ENCODE assay signal across 1 cellular context in the genomic region with DNA sequence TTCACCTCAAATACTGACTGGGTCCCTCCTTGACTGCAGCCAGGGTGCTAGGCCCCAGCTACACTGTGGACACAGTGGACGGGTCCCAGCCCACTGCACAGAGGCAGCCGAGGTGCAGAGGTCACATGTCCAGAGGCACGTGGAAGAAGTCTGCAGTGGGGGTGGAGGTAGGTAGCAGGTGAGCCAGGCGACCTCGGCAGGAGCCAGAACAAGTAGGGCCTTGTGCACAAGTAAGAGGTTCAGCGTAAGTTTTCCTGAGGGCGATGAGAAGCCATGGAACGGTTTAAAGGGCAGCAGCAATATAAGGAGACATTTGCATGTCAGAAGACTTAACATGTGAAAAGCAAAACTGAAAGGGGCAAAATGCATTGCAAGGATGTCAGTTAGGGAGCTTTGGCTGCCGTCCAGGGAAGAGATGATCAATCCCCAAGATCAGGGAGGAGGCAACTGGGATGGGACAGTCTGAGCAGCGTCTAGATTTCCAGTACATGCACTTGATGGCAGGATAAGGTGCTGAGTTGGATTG.
A peak's percentile ranks its signal among the peaks of the same experiment; 100 is the strongest.
TF ChIP-seq lines count a peak whose summit lies in the region.

No MANE protein-coding gene starts in this region.

TF ChIP-seq in HepG2, 621 proteins besides CTCF, POLR2A, EP300 and RAD21 (continued from another document and continues in another):
- no peak for TF ChIP-seq ZBTB42 (CRISPR knock-in tag; IDR thresholded peaks at IDR 0.05)
- TF ChIP-seq, protein P1, sequence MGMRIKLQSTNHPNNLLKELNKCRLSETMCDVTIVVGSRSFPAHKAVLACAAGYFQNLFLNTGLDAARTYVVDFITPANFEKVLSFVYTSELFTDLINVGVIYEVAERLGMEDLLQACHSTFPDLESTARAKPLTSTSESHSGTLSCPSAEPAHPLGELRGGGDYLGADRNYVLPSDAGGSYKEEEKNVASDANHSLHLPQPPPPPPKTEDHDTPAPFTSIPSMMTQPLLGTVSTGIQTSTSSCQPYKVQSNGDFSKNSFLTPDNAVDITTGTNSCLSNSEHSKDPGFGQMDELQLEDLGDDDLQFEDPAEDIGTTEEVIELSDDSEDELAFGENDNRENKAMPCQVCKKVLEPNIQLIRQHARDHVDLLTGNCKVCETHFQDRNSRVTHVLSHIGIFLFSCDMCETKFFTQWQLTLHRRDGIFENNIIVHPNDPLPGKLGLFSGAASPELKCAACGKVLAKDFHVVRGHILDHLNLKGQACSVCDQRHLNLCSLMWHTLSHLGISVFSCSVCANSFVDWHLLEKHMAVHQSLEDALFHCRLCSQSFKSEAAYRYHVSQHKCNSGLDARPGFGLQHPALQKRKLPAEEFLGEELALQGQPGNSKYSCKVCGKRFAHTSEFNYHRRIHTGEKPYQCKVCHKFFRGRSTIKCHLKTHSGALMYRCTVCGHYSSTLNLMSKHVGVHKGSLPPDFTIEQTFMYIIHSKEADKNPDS (CRISPR knock-in tag; IDR thresholded peaks at IDR 0.05): no peak
- peak; percentile 49 for TF ChIP-seq TEAD3 (CRISPR knock-in tag; optimal IDR thresholded peaks at IDR 0.05; ENCODE audit: borderline replicate concordance)
- no peak for TF ChIP-seq ZNF672 (CRISPR knock-in tag; IDR thresholded peaks at IDR 0.05)
- no peak for TF ChIP-seq PHB2 (IDR thresholded peaks at IDR 0.05; ENCODE audit: partially characterized antibody)
- TF ChIP-seq, protein P2, sequence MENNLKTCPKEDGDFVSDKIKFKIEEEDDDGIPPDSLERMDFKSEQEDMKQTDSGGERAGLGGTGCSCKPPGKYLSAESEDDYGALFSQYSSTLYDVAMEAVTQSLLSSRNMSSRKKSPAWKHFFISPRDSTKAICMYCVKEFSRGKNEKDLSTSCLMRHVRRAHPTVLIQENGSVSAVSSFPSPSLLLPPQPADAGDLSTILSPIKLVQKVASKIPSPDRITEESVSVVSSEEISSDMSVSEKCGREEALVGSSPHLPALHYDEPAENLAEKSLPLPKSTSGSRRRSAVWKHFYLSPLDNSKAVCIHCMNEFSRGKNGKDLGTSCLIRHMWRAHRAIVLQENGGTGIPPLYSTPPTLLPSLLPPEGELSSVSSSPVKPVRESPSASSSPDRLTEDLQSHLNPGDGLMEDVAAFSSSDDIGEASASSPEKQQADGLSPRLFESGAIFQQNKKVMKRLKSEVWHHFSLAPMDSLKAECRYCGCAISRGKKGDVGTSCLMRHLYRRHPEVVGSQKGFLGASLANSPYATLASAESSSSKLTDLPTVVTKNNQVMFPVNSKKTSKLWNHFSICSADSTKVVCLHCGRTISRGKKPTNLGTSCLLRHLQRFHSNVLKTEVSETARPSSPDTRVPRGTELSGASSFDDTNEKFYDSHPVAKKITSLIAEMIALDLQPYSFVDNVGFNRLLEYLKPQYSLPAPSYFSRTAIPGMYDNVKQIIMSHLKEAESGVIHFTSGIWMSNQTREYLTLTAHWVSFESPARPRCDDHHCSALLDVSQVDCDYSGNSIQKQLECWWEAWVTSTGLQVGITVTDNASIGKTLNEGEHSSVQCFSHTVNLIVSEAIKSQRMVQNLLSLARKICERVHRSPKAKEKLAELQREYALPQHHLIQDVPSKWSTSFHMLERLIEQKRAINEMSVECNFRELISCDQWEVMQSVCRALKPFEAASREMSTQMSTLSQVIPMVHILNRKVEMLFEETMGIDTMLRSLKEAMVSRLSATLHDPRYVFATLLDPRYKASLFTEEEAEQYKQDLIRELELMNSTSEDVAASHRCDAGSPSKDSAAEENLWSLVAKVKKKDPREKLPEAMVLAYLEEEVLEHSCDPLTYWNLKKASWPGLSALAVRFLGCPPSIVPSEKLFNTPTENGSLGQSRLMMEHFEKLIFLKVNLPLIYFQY (CRISPR knock-in tag; IDR thresholded peaks at IDR 0.05; ENCODE audit: borderline replicate concordance): no peak
- TF ChIP-seq, protein P3, sequence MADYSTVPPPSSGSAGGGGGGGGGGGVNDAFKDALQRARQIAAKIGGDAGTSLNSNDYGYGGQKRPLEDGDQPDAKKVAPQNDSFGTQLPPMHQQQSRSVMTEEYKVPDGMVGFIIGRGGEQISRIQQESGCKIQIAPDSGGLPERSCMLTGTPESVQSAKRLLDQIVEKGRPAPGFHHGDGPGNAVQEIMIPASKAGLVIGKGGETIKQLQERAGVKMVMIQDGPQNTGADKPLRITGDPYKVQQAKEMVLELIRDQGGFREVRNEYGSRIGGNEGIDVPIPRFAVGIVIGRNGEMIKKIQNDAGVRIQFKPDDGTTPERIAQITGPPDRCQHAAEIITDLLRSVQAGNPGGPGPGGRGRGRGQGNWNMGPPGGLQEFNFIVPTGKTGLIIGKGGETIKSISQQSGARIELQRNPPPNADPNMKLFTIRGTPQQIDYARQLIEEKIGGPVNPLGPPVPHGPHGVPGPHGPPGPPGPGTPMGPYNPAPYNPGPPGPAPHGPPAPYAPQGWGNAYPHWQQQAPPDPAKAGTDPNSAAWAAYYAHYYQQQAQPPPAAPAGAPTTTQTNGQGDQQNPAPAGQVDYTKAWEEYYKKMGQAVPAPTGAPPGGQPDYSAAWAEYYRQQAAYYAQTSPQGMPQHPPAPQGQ (CRISPR knock-in tag; IDR thresholded peaks at IDR 0.05; ENCODE audit: borderline replicate concordance): no peak
- TF ChIP-seq, protein P4, sequence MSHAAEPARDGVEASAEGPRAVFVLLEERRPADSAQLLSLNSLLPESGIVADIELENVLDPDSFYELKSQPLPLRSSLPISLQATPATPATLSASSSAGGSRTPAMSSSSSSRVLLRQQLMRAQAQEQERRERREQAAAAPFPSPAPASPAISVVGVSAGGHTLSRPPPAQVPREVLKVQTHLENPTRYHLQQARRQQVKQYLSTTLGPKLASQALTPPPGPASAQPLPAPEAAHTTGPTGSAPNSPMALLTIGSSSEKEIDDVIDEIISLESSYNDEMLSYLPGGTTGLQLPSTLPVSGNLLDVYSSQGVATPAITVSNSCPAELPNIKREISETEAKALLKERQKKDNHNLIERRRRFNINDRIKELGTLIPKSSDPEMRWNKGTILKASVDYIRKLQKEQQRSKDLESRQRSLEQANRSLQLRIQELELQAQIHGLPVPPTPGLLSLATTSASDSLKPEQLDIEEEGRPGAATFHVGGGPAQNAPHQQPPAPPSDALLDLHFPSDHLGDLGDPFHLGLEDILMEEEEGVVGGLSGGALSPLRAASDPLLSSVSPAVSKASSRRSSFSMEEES (CRISPR knock-in tag; IDR thresholded peaks at IDR 0.05): peak; percentile 81
- TF ChIP-seq ZNF577 (CRISPR knock-in tag; IDR thresholded peaks at IDR 0.05; ENCODE audit: borderline replicate concordance, low read depth): no peak
- TF ChIP-seq, protein P5, sequence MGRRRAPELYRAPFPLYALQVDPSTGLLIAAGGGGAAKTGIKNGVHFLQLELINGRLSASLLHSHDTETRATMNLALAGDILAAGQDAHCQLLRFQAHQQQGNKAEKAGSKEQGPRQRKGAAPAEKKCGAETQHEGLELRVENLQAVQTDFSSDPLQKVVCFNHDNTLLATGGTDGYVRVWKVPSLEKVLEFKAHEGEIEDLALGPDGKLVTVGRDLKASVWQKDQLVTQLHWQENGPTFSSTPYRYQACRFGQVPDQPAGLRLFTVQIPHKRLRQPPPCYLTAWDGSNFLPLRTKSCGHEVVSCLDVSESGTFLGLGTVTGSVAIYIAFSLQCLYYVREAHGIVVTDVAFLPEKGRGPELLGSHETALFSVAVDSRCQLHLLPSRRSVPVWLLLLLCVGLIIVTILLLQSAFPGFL (CRISPR knock-in tag; IDR thresholded peaks at IDR 0.05): no peak
- no peak for TF ChIP-seq ZNF530 (CRISPR knock-in tag; IDR thresholded peaks at IDR 0.05; ENCODE audit: low read depth)
- TF ChIP-seq ELF3 (CRISPR knock-in tag; IDR thresholded peaks at IDR 0.05): 0 out of 2 replicates have a peak, but pooled peaks have one; percentile 33
- no peak for TF ChIP-seq ONECUT2 (CRISPR knock-in tag; IDR thresholded peaks at IDR 0.05)
- 0 out of 2 replicates have a peak, but pooled peaks have one; percentile 23 for TF ChIP-seq SALL2 (CRISPR knock-in tag; IDR thresholded peaks at IDR 0.05)
- no peak for TF ChIP-seq MED13 (CRISPR knock-in tag; IDR thresholded peaks at IDR 0.05)
- TF ChIP-seq, protein P6, sequence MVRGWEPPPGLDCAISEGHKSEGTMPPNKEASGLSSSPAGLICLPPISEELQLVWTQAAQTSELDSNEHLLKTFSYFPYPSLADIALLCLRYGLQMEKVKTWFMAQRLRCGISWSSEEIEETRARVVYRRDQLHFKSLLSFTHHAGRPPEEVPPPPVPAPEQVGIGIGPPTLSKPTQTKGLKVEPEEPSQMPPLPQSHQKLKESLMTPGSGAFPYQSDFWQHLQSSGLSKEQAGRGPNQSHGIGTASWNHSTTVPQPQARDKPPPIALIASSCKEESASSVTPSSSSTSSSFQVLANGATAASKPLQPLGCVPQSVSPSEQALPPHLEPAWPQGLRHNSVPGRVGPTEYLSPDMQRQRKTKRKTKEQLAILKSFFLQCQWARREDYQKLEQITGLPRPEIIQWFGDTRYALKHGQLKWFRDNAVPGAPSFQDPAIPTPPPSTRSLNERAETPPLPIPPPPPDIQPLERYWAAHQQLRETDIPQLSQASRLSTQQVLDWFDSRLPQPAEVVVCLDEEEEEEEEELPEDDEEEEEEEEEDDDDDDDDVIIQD (CRISPR knock-in tag; IDR thresholded peaks at IDR 0.05; ENCODE audit: low read depth): no peak
- TF ChIP-seq ZFP36 (IDR thresholded peaks at IDR 0.05; ENCODE audit: borderline replicate concordance, low read depth, low read length, partially characterized antibody): no peak
- TF ChIP-seq, protein P7, sequence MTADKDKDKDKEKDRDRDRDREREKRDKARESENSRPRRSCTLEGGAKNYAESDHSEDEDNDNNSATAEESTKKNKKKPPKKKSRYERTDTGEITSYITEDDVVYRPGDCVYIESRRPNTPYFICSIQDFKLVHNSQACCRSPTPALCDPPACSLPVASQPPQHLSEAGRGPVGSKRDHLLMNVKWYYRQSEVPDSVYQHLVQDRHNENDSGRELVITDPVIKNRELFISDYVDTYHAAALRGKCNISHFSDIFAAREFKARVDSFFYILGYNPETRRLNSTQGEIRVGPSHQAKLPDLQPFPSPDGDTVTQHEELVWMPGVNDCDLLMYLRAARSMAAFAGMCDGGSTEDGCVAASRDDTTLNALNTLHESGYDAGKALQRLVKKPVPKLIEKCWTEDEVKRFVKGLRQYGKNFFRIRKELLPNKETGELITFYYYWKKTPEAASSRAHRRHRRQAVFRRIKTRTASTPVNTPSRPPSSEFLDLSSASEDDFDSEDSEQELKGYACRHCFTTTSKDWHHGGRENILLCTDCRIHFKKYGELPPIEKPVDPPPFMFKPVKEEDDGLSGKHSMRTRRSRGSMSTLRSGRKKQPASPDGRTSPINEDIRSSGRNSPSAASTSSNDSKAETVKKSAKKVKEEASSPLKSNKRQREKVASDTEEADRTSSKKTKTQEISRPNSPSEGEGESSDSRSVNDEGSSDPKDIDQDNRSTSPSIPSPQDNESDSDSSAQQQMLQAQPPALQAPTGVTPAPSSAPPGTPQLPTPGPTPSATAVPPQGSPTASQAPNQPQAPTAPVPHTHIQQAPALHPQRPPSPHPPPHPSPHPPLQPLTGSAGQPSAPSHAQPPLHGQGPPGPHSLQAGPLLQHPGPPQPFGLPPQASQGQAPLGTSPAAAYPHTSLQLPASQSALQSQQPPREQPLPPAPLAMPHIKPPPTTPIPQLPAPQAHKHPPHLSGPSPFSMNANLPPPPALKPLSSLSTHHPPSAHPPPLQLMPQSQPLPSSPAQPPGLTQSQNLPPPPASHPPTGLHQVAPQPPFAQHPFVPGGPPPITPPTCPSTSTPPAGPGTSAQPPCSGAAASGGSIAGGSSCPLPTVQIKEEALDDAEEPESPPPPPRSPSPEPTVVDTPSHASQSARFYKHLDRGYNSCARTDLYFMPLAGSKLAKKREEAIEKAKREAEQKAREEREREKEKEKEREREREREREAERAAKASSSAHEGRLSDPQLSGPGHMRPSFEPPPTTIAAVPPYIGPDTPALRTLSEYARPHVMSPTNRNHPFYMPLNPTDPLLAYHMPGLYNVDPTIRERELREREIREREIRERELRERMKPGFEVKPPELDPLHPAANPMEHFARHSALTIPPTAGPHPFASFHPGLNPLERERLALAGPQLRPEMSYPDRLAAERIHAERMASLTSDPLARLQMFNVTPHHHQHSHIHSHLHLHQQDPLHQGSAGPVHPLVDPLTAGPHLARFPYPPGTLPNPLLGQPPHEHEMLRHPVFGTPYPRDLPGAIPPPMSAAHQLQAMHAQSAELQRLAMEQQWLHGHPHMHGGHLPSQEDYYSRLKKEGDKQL (CRISPR knock-in tag; IDR thresholded peaks at IDR 0.05; ENCODE audit: low read depth): no peak
- no peak for TF ChIP-seq MED1 (CRISPR knock-in tag; IDR thresholded peaks at IDR 0.05)
- TF ChIP-seq, protein P8, sequence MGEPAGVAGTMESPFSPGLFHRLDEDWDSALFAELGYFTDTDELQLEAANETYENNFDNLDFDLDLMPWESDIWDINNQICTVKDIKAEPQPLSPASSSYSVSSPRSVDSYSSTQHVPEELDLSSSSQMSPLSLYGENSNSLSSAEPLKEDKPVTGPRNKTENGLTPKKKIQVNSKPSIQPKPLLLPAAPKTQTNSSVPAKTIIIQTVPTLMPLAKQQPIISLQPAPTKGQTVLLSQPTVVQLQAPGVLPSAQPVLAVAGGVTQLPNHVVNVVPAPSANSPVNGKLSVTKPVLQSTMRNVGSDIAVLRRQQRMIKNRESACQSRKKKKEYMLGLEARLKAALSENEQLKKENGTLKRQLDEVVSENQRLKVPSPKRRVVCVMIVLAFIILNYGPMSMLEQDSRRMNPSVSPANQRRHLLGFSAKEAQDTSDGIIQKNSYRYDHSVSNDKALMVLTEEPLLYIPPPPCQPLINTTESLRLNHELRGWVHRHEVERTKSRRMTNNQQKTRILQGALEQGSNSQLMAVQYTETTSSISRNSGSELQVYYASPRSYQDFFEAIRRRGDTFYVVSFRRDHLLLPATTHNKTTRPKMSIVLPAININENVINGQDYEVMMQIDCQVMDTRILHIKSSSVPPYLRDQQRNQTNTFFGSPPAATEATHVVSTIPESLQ (CRISPR knock-in tag; conservative IDR thresholded peaks at IDR 0.05): no peak
- TF ChIP-seq ZNF556 (CRISPR knock-in tag; IDR thresholded peaks at IDR 0.05; ENCODE audit: borderline replicate concordance): no peak
- TF ChIP-seq ZNF230 (CRISPR knock-in tag; IDR thresholded peaks at IDR 0.05): no peak
- no peak; the same call in 1 of the 2 replicates for TF ChIP-seq ZNF660 (CRISPR knock-in tag; IDR thresholded peaks at IDR 0.05; ENCODE audit: borderline replicate concordance, low read depth)
- TF ChIP-seq SMAD1 (CRISPR knock-in tag; IDR thresholded peaks at IDR 0.05; ENCODE audit: borderline replicate concordance, low read depth): no peak
- no peak for TF ChIP-seq HDAC1 (CRISPR knock-in tag; IDR thresholded peaks at IDR 0.05)
- TF ChIP-seq, protein P9, sequence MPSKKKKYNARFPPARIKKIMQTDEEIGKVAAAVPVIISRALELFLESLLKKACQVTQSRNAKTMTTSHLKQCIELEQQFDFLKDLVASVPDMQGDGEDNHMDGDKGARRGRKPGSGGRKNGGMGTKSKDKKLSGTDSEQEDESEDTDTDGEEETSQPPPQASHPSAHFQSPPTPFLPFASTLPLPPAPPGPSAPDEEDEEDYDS (CRISPR knock-in tag; IDR thresholded peaks at IDR 0.05): no peak
- TF ChIP-seq, protein P10, sequence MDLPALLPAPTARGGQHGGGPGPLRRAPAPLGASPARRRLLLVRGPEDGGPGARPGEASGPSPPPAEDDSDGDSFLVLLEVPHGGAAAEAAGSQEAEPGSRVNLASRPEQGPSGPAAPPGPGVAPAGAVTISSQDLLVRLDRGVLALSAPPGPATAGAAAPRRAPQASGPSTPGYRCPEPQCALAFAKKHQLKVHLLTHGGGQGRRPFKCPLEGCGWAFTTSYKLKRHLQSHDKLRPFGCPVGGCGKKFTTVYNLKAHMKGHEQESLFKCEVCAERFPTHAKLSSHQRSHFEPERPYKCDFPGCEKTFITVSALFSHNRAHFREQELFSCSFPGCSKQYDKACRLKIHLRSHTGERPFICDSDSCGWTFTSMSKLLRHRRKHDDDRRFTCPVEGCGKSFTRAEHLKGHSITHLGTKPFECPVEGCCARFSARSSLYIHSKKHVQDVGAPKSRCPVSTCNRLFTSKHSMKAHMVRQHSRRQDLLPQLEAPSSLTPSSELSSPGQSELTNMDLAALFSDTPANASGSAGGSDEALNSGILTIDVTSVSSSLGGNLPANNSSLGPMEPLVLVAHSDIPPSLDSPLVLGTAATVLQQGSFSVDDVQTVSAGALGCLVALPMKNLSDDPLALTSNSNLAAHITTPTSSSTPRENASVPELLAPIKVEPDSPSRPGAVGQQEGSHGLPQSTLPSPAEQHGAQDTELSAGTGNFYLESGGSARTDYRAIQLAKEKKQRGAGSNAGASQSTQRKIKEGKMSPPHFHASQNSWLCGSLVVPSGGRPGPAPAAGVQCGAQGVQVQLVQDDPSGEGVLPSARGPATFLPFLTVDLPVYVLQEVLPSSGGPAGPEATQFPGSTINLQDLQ (CRISPR knock-in tag; IDR thresholded peaks at IDR 0.05): no peak; the same call in 1 of the 2 replicates
